ENCODE assay signal across 1 cellular context in the genomic region with DNA sequence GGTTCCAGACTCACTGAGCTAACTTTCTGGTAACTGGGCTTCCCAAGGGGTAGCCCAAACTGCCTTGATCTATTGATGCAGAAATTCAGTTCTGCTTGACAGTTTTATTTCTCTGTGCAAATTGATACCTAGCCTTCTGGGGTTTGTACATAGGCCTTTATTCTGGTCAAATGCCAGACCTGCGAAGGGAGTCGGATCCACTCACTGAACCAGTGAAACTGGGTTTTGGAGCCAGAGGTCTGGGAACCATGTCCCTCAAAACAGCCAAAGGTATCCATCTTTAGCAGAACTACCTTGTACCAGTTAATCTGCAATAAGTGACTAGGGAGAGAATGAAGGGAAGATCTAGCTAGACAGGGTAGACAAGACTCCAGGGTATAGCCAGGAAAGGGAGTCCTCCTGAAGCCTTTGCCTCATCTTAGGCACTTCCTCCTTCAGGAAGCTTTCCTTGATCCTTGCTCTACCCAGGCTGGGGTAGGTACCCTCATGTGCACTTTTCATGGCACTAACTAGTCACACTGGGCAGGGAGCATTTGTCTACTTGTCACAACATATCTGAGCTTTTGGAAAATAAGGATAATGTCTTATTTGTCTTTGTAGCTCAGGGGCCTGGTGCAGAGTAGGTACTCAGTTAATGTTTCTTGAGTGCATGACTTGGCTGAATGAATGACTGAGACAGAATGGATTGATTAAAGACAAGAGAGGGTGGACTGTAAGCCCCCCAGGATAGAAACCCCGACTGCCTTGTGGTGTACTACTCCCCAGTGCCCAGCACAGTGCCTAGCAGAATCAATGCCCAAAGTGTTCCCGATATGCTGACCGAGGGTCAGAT.
TF ChIP-seq lines count a peak whose summit lies in the region.

No MANE protein-coding gene starts in this region.

TF ChIP-seq in GM12878, 131 proteins besides CTCF, POLR2A, EP300 and RAD21:
- no peak for TF ChIP-seq ASH2L (IDR thresholded peaks at IDR 0.05; ENCODE audit: borderline replicate concordance, low read depth)
